In genomic region chr19:17692566-17692965, GRCh38 we compare ENCODE assay signal across 30 cellular contexts.
"Had no signal": no experiment of that assay in that cellular context is flagged by ENCODE, and none has a peak within 500 bp of the region (broad histone marks: within the 10 kb centered on the region; RNA-seq: fewer than 3 reads in every experiment).

No MANE protein-coding gene starts in this region.

- H3K36me3 ChIP-seq: neural progenitor cell, ovary, spleen, suprapubic skin, tibial artery, transverse colon, upper lobe of right lung, uterus had no signal

- H3K9ac ChIP-seq: neural progenitor cell, parathyroid adenoma had no signal

- H3K4me1 ChIP-seq: parathyroid adenoma, psoas muscle, uterus had no signal

- H3K27ac Mint-ChIP-seq: naive thymus-derived CD4-positive, alpha-beta T cell; nephron; neural progenitor cell; progenitor cell of endocrine pancreas; stimulated activated memory B cell treated with anti-CD40 and anti-IgM and Interleukin-4, amounts not matched to agents 10 μg/mL and 1 μg/mL and 100 μg/mL, for 72 hours; stimulated activated naive CD8-positive, alpha-beta T cell treated with anti-CD3 and anti-CD28 coated beads, Interleukin-15, amount 100 ng/mL, for 72 hours; type B pancreatic cell had no signal

- H3K36me3 Mint-ChIP-seq: neural progenitor cell; stimulated activated memory B cell treated with anti-CD40 and anti-IgM and Interleukin-4, amounts not matched to agents 10 μg/mL and 1 μg/mL and 100 μg/mL, for 72 hours; type B pancreatic cell had no signal

- H3K9me3 ChIP-seq: ovary, psoas muscle, spleen, suprapubic skin, testis, tibial artery, transverse colon, upper lobe of right lung, uterus had no signal

- H3K9me3 Mint-ChIP-seq: neural progenitor cell; stimulated activated memory B cell treated with anti-CD40 and anti-IgM and Interleukin-4, amounts not matched to agents 10 μg/mL and 1 μg/mL and 100 μg/mL, for 72 hours; stimulated activated naive CD8-positive, alpha-beta T cell treated with anti-CD3 and anti-CD28 coated beads, Interleukin-15, amount 100 ng/mL, for 72 hours; type B pancreatic cell had no signal

- DNase-seq: naive thymus-derived CD4-positive, alpha-beta T cell; occipital lobe; ovary; psoas muscle; right cardiac atrium; spleen; stimulated activated CD4-positive, alpha-beta T cell treated with anti-CD3 and anti-CD28 coated beads, Interleukin-12 subunit alpha, Interleukin-12 subunit beta, amount 100 ng/mL, for 4 hours; stimulated activated CD4-positive, alpha-beta T cell treated with anti-CD3 and anti-CD28 coated beads, Interleukin-1b, Interleukin-23, amount 100 ng/mL, for 48 hours; stimulated activated CD4-positive, alpha-beta T cell treated with anti-CD3 and anti-CD28 coated beads, Interleukin-4, amount 100 ng/mL, for 1 hour; stimulated activated CD4-positive, alpha-beta T cell treated with anti-CD3 and anti-CD28 coated beads, Interleukin-4, amount 100 ng/mL, for 4 hours; stimulated activated CD8-positive, alpha-beta memory T cell treated with anti-CD3 and anti-CD28 coated beads, Interleukin-4, amount 100 ng/mL, for 48 hours; stimulated activated naive CD4-positive, alpha-beta T cell; stimulated activated naive CD8-positive, alpha-beta T cell treated with anti-CD3 and anti-CD28 coated beads, Interleukin-15, amount 100 ng/mL, for 72 hours; stimulated activated naive CD8-positive, alpha-beta T cell treated with anti-CD3 and anti-CD28 coated beads, Interleukin-15, Interleukin-2, amounts not matched to agents 100 U/mL and 50 U/mL, for 24 hours; substantia nigra; testis; tibial artery; transverse colon; upper lobe of right lung; uterus had no signal

- H3K27me3 ChIP-seq: testis had no signal

- H3K4me3 ChIP-seq: neural progenitor cell, ovary, psoas muscle, skin epidermis, smooth muscle cell, spleen, suprapubic skin, testis, tibial artery, transverse colon, upper lobe of right lung, uterus had no signal

- H3K4me3 Mint-ChIP-seq: naive thymus-derived CD4-positive, alpha-beta T cell; nephron; neural progenitor cell; stimulated activated memory B cell treated with anti-CD40 and anti-IgM and Interleukin-4, amounts not matched to agents 10 μg/mL and 1 μg/mL and 100 μg/mL, for 72 hours; stimulated activated naive CD8-positive, alpha-beta T cell treated with anti-CD3 and anti-CD28 coated beads, Interleukin-15, amount 100 ng/mL, for 72 hours; type B pancreatic cell had no signal

- H3K27ac ChIP-seq: neural progenitor cell, ovary, parathyroid adenoma, psoas muscle, skin epidermis, spleen, suprapubic skin, testis, tibial artery, transverse colon, upper lobe of right lung, uterus had no signal

- ATAC-seq: naive thymus-derived CD4-positive, alpha-beta T cell; psoas muscle; right cardiac atrium; sciatic nerve; stimulated activated memory B cell treated with anti-CD40 and anti-IgM and Interleukin-4, amounts not matched to agents 10 μg/mL and 1 μg/mL and 100 μg/mL, for 72 hours; stimulated activated naive CD8-positive, alpha-beta T cell treated with anti-CD3 and anti-CD28 coated beads, Interleukin-15, amount 100 ng/mL, for 72 hours; stimulated activated naive CD8-positive, alpha-beta T cell treated with anti-CD3 and anti-CD28 coated beads, Interleukin-15, Interleukin-2, amounts not matched to agents 100 U/mL and 50 U/mL, for 24 hours; upper lobe of right lung had no signal
